ENCODE assay signal across 20 cellular contexts in genomic region chr6:91713911-91714310, GRCh38.
DNase-seq lines count a peak whose midpoint lies in the region; ATAC-seq and TF ChIP-seq lines count a peak whose summit lies in the region.
"Had no signal": no experiment of that assay in that cellular context is flagged by ENCODE, and none has a peak within 500 bp of the region (broad histone marks: within the 10 kb centered on the region; RNA-seq: fewer than 3 reads in every experiment).

No MANE protein-coding gene starts in this region.

- intact Hi-C loops in lower leg skin (cut with DNase I; ENCODE audit: low total_unique reads): no loop called here

- H3K4me3 ChIP-seq in astrocyte of the cerebellum (ENCODE audit: low read depth, low read length) (no peak overlapping the region), fibroblast of villous mesenchyme (ENCODE audit: low read depth, low read length) (no peak overlapping the region), gastroesophageal sphincter (no peak overlapping the region), lower leg skin (ENCODE audit: low read depth, poor library complexity, severe bottlenecking) (no peak overlapping the region)

- no peak overlapping the region for H3K4me3 Mint-ChIP-seq in activated T-cell treated with anti-CD3 and anti-CD28 coated beads, Interleukin-2, amount 50 U/mL, for 72 hours
- H3K4me3 Mint-ChIP-seq: CD4-positive, alpha-beta T cell had no signal

- H3K9me3 Mint-ChIP-seq in activated T-cell treated with anti-CD3 and anti-CD28 coated beads, Interleukin-2, amount 50 U/mL, for 72 hours: peaks cover 2 to 8% of the 10 kb centered on the region in 2 donors

- no peak for ATAC-seq in activated T-cell treated with anti-CD3 and anti-CD28 coated beads, Interleukin-2, amount 50 U/mL, for 72 hours (replicated peaks in 1 of 2)
- ATAC-seq in gastroesophageal sphincter: no peak

- H3K4me1 ChIP-seq in gastroesophageal sphincter: no peaks in the 10 kb centered on the region

- TF ChIP-seq EP300 in gastroesophageal sphincter (IDR thresholded peaks at IDR 0.05): no peak

- H3K27me3 ChIP-seq in gastroesophageal sphincter: no peaks in the 10 kb centered on the region
- H3K27me3 ChIP-seq: BE2C had no signal

- no peaks in the 10 kb centered on the region for H3K9me3 ChIP-seq in gastroesophageal sphincter
- H3K9me3 ChIP-seq: BE2C had no signal

- no peak for TF ChIP-seq POLR2A in gastroesophageal sphincter (IDR thresholded peaks at IDR 0.05)
- no peak for TF ChIP-seq POLR2A in lower leg skin (IDR thresholded peaks at IDR 0.05)

- H3K27me3 Mint-ChIP-seq in activated T-cell treated with anti-CD3 and anti-CD28 coated beads, Interleukin-2, amount 50 U/mL, for 72 hours (ENCODE audit: low read depth): no peaks in the 10 kb centered on the region
- H3K27me3 Mint-ChIP-seq: CD4-positive, alpha-beta T cell had no signal

- H3K4me1 Mint-ChIP-seq in activated T-cell treated with anti-CD3 and anti-CD28 coated beads, Interleukin-2, amount 50 U/mL, for 72 hours (ENCODE audit: low read depth): no peaks in the 10 kb centered on the region

- H3K36me3 ChIP-seq in gastroesophageal sphincter: no peaks in the 10 kb centered on the region
- H3K36me3 ChIP-seq: BE2C had no signal

- H3K36me3 Mint-ChIP-seq in activated T-cell treated with anti-CD3 and anti-CD28 coated beads, Interleukin-2, amount 50 U/mL, for 72 hours (ENCODE audit: insufficient read depth in 2 of 2): no peaks in the 10 kb centered on the region

- no peak overlapping the region for H3K27ac ChIP-seq in gastroesophageal sphincter
- H3K27ac ChIP-seq: 22Rv1 had no signal

- TF ChIP-seq CTCF in astrocyte of the cerebellum (IDR thresholded peaks at IDR 0.05; ENCODE audit: low read depth, low read length, missing control alignments) (peak; percentile 5), fibroblast of villous mesenchyme (IDR thresholded peaks at IDR 0.05; ENCODE audit: insufficient read depth, low read depth, low read length) (no peak), gastroesophageal sphincter (IDR thresholded peaks at IDR 0.05) (no peak), lower leg skin (IDR thresholded peaks at IDR 0.05) (no peak)

- H3K27ac Mint-ChIP-seq in activated T-cell treated with anti-CD3 and anti-CD28 coated beads, Interleukin-2, amount 50 U/mL, for 72 hours: no peak overlapping the region
- H3K27ac Mint-ChIP-seq: CD4-positive, alpha-beta T cell had no signal

- DNase-seq in DMS53 (lab: John Stamatoyannopoulos, UW) (peak; percentile 9), DMS53 treated with DMSO at 0.1 percent for 48 hours (lab: John Stamatoyannopoulos, UW; ENCODE audit: unreplicated experiment) (no peak), astrocyte of the cerebellum (ENCODE audit: low read depth) (no peak), fibroblast of villous mesenchyme (ENCODE audit: low read depth) (peak; percentile 6), COLO668 (lab: John Stamatoyannopoulos, UW; ENCODE audit: unreplicated experiment) (no peak), lower leg skin (ENCODE audit: low spot score in 2 of 2) (no peak)
- DNase-seq in activated T-cell treated with anti-CD3 and anti-CD28 coated beads, Interleukin-2, amount 50 U/mL, for 72 hours: no peak
- DNase-seq: BE2C; Calu3; CD4-positive, alpha-beta T cell; DMS79; H7; Karpas-422; NCI-H1105 treated with DMSO at 0.1 percent for 48 hours; NCI-H187 treated with DMSO at 0.1 percent for 48 hours; NCI-H2171; NCI-H446; OCI-M1 had no signal

- in situ Hi-C loops in astrocyte of the cerebellum (cut with HindIII; ENCODE audit: low sequenced_read_pairs): no loop called here

Comparison
In these comparisons a context has a peak if more than half of its experiments do, and no peak if none do; other contexts are left out.
1. DNase-seq: peak in DMS53 (single experiment) and fibroblast of villous mesenchyme (single experiment); none in DMS53 treated with DMSO at 0.1 percent for 48 hours (single experiment), astrocyte of the cerebellum (single experiment), activated T-cell treated with anti-CD3 and anti-CD28 coated beads, Interleukin-2, amount 50 U/mL, for 72 hours (0 of 2), COLO668 (single experiment) and lower leg skin (0 of 2).